In the genomic region with DNA sequence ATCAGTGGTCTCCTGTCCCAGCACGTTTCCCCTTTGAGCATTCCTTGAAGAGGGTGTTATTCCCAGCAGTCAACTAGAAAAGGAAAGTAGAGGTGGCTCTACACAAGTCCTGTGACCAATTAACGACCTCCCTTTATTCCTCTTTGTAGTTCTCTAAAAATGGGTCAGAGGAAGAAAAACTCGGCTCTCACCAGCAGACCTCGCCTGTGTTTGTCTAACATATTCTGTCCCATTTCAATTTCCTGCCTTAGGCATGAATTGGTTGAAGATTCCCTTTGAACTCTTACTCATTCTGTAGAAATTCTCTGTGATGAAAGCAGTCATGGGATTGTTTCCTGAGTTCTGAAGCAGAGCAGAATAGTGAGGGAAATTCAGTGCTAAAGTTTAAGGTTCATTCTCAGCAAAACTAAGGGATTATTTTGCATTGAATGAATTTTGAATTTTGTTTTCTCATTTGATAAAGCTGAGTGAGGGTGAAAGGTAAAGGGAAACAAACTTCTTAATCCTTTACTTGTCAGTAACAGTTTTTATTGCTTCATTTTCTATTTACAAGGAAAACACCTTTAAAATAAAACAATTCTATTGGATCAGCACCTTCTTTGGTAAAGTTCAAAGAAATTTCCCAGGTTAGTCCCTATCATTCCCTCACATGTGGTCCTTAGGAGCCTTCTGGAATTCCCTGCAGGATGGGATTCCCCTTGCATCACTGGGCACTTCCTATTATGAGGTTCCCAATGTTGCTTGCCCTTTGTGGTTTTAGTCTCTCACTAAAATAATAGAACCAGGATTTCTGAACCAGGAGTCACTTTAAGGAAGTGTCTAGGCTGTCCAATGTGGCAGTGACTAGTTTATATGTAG, we compare ENCODE assay signal across 8 cellular contexts.
DNase-seq lines count a peak whose midpoint lies in the region; ATAC-seq, FAIRE-seq and TF ChIP-seq lines count a peak whose summit lies in the region.

No MANE protein-coding gene starts in this region.

- peak overlapping the region; percentile 57 for H2AFZ ChIP-seq in endothelial cell of umbilical vein (ENCODE audit: low read depth, low read length)

- peak overlapping the region; percentile 71 for H3K4me2 ChIP-seq in endothelial cell of umbilical vein (ENCODE audit: insufficient read depth, low read length)

- TSS peak; percentile 78 for BruUV-seq in endothelial cell of umbilical vein (replicated peaks; lab: Mats Ljungman, UMichigan)

- H3K36me3 ChIP-seq in endothelial cell of umbilical vein (ENCODE audit: control insufficient read depth in 2 of 2, extremely low read depth in 1 of 2, insufficient read depth in 2 of 2, low read length in 2 of 2) (no peaks in the 10 kb centered on the region), Peyer's patch (no peaks in the 10 kb centered on the region)

- H3K9me3 Mint-ChIP-seq in CD14-positive monocyte: no peaks in the 10 kb centered on the region
- no peaks in the 10 kb centered on the region for H3K9me3 Mint-ChIP-seq in naive thymus-derived CD8-positive, alpha-beta T cell

- H3K4me1 ChIP-seq in endothelial cell of umbilical vein (ENCODE audit: control insufficient read depth, extremely low read depth, insufficient read depth, low read length) (peaks cover 27% of the 10 kb centered on the region), Peyer's patch (peaks cover 0 to 9% (median 1%) of the 10 kb centered on the region in 4 donors)

- peak overlapping the region; percentile 28 to 56 for H3K4me3 Mint-ChIP-seq in CD14-positive monocyte
- peak overlapping the region in 8 of 10 donors; percentile 2 to 56 (median 34) for H3K4me3 Mint-ChIP-seq in naive thymus-derived CD8-positive, alpha-beta T cell

- H3K9ac ChIP-seq in endothelial cell of umbilical vein (replicated peaks; ENCODE audit: extremely low read depth, insufficient read depth, low read length): peak overlapping the region; percentile 75

- H3K9me1 ChIP-seq in endothelial cell of umbilical vein (replicated peaks; ENCODE audit: control insufficient read depth, extremely low read depth, insufficient read depth, low read length): no peaks in the 10 kb centered on the region

- H3K79me2 ChIP-seq in endothelial cell of umbilical vein (ENCODE audit: control insufficient read depth, insufficient read depth, low read length): no peaks in the 10 kb centered on the region

- dilution Hi-C loops in endothelial cell of umbilical vein (cut with MboI; ENCODE audit: extremely low pct_ligation_motif_present, low sequenced_read_pairs): no loop called here

- H3K9me3 ChIP-seq in endothelial cell of umbilical vein (replicated peaks; ENCODE audit: control insufficient read depth, insufficient read depth, low read length) (no peaks in the 10 kb centered on the region), Peyer's patch (no peaks in the 10 kb centered on the region)

- CTCF ChIA-PET in endothelial cell of umbilical vein (lab: Charles Lee): no interaction called here

- H3K27ac Mint-ChIP-seq in CD14-positive monocyte: peak overlapping the region; percentile 41 to 80 (median 72)
- peak overlapping the region in 7 of 10 donors; percentile 26 to 81 (median 58) for H3K27ac Mint-ChIP-seq in naive thymus-derived CD8-positive, alpha-beta T cell

- H3K27ac ChIP-seq in endothelial cell of umbilical vein (ENCODE audit: insufficient read depth, low read depth, low read length) (peak overlapping the region; percentile 98), substantia nigra (ENCODE audit: low read depth, low read length, poor library complexity, severe bottlenecking) (no peak overlapping the region), Peyer's patch (peak overlapping the region in 1 of 4 donors; percentile 55)

- peak in 1 of 2 donors; percentile 29 for ATAC-seq in naive thymus-derived CD8-positive, alpha-beta T cell
- ATAC-seq in left ventricle myocardium superior: no peak

- no peak for TF ChIP-seq POLR2A in endothelial cell of umbilical vein (IDR thresholded peaks at IDR 0.05; ENCODE audit: low read depth, low read length)
- TF ChIP-seq POLR2A in Peyer's patch (IDR thresholded peaks at IDR 0.05): no peak

- H3K4me3 ChIP-seq in endothelial cell of umbilical vein (replicated peaks in 1 of 3; ENCODE audit: insufficient read depth in 1 of 3, low read depth in 1 of 3, low read length in 3 of 3) (peak overlapping the region in 1 of 3 experiments; percentile 45), Peyer's patch (no peak overlapping the region)

- H3K27me3 Mint-ChIP-seq in CD14-positive monocyte (ENCODE audit: low read depth in 3 of 3): no peaks in the 10 kb centered on the region
- no peaks in the 10 kb centered on the region for H3K27me3 Mint-ChIP-seq in naive thymus-derived CD8-positive, alpha-beta T cell

- intact Hi-C loops in CD14-positive monocyte (cut with micrococcal nuclease) (no loop called here), endothelial cell of umbilical vein (cut with micrococcal nuclease) (loop anchor here (1.0 to 5.0 kb wide), 5 partner anchors 72 to 464 kb away; a partner anchor contains a TSS), left ventricle myocardium superior (cut with micrococcal nuclease) (no loop called here)

- no peak for TF ChIP-seq CTCF in CD14-positive monocyte (IDR thresholded peaks at IDR 0.05)
- no peak for TF ChIP-seq CTCF in endothelial cell of umbilical vein (IDR thresholded peaks at IDR 0.05; ENCODE audit: extremely low read depth in 1 of 2, insufficient read depth in 1 of 2, low read depth in 1 of 2, low read length in 2 of 2)
- no peak for TF ChIP-seq CTCF in Peyer's patch (IDR thresholded peaks at IDR 0.05)

- POLR2A ChIA-PET in endothelial cell of umbilical vein (lab: Charles Lee): no interaction called here
- POLR2A ChIA-PET in naive thymus-derived CD8-positive, alpha-beta T cell (lab: Charles Lee): no interaction called here

- no peaks in the 10 kb centered on the region for H4K20me1 ChIP-seq in endothelial cell of umbilical vein (replicated peaks; ENCODE audit: control insufficient read depth, extremely low read depth, insufficient read depth, low read length)

- DNase-seq in CD14-positive monocyte (ENCODE audit: low spot score): no peak
- DNase-seq in NCI-H226: peak; percentile 57
- peak; percentile 88 for DNase-seq in endothelial cell of umbilical vein (ENCODE audit: low read depth, low spot score)
- no peak for DNase-seq in naive thymus-derived CD8-positive, alpha-beta T cell
- DNase-seq in left ventricle myocardium superior: no peak
- DNase-seq in mesenteric fat pad (ENCODE audit: low spot score): no peak
- DNase-seq in substantia nigra (lab: John Stamatoyannopoulos, UW): no peak
- no peak for DNase-seq in Peyer's patch

- H3K4me1 Mint-ChIP-seq in CD14-positive monocyte: peaks cover 32% of the 10 kb centered on the region
- H3K4me1 Mint-ChIP-seq in naive thymus-derived CD8-positive, alpha-beta T cell: peaks cover 19 to 36% (median 30%) of the 10 kb centered on the region in 4 donors

- peak; percentile 81 for FAIRE-seq in endothelial cell of umbilical vein (lab: Jason Lieb, UNC)

- H3K27me3 ChIP-seq in endothelial cell of umbilical vein (ENCODE audit: control insufficient read depth in 2 of 2, insufficient read depth in 2 of 2, low read length in 2 of 2): no peaks in the 10 kb centered on the region
- H3K27me3 ChIP-seq in Peyer's patch: no peaks in the 10 kb centered on the region

- peaks cover 0 to 6% of the 10 kb centered on the region in 2 donors for H3K36me3 Mint-ChIP-seq in CD14-positive monocyte
- H3K36me3 Mint-ChIP-seq in naive thymus-derived CD8-positive, alpha-beta T cell: peaks cover 0 to 3% (median 2%) of the 10 kb centered on the region in 3 donors

TF ChIP-seq in endothelial cell of umbilical vein, 7 proteins besides CTCF, POLR2A, EP300 and RAD21:
- no peak for TF ChIP-seq EZH2 (IDR thresholded peaks at IDR 0.05; ENCODE audit: borderline replicate concordance, low read depth, low read length, severe bottlenecking)
- TF ChIP-seq JUN (IDR thresholded peaks at IDR 0.05; ENCODE audit: borderline replicate concordance, insufficient read depth, insufficient read length, low read depth): peak; percentile 66
- peak; percentile 54 for TF ChIP-seq POLR2AphosphoS5 (IDR thresholded peaks at IDR 0.05; ENCODE audit: insufficient read depth, low read depth, low read length)
- TF ChIP-seq MYC (IDR thresholded peaks at IDR 0.05; ENCODE audit: low read depth, low read length): no peak
- TF ChIP-seq, protein P1, sequence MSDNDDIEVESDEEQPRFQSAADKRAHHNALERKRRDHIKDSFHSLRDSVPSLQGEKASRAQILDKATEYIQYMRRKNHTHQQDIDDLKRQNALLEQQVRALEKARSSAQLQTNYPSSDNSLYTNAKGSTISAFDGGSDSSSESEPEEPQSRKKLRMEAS (IDR thresholded peaks at IDR 0.05; ENCODE audit: insufficient read depth, insufficient read length): no peak
- peak; percentile 58 for TF ChIP-seq FOS (IDR thresholded peaks at IDR 0.05; ENCODE audit: borderline replicate concordance, insufficient read depth, low read length)
- peak; percentile 9 for TF ChIP-seq GATA2 (IDR thresholded peaks at IDR 0.05; ENCODE audit: insufficient read depth, insufficient read length, low read depth, low read length)

Comparison
In these comparisons a context has a peak if more than half of its experiments do, and no peak if none do; other contexts are left out.
1. DNase-seq: peak in NCI-H226 (single experiment) and endothelial cell of umbilical vein (single experiment); none in CD14-positive monocyte (single experiment), naive thymus-derived CD8-positive, alpha-beta T cell (0 of 10), left ventricle myocardium superior (single experiment), mesenteric fat pad (single experiment), substantia nigra (0 of 49) and Peyer's patch (0 of 3).